Comparison of ENCODE assay signal across 8 cellular contexts in the genomic region with DNA sequence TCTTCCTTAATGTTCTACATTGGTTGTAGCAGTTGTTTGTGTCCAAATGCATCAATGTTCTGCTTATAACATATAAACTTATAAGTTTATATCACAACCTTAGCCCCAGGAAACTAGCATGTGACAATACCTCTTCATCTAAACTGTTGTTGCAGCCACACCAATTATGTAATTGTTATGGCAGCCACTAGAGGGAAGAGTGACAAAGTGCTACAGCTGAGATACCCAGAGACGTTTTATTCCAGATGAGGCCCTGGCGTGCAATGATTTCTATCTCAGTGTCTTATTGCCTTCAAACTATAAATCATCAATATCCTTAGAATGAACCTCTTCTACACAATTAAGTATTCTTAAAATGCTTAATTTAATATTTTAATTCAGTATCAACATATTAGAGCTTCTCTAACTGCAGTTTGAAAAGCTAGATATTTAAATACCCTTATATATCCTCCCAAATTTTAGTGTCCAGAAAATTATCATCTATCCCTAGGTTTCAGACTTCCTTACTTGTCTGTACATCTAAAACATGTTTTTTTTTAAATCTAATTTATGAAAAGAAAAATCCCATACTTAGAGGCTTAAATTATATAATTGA.
DNase-seq lines count a peak whose midpoint lies in the region; ATAC-seq and TF ChIP-seq lines count a peak whose summit lies in the region.

No MANE protein-coding gene starts in this region.

- TF ChIP-seq CTCF in HFF-Myc (IDR thresholded peaks at IDR 0.05; ENCODE audit: low read depth, low read length, missing control alignments) = peak; percentile 36
- peak; percentile 75 for TF ChIP-seq CTCF in astrocyte of the spinal cord (IDR thresholded peaks at IDR 0.05; ENCODE audit: low read depth, low read length)

- H3K4me3 ChIP-seq in HFF-Myc (replicated peaks; ENCODE audit: low read depth, low read length) = no peak overlapping the region
- no peak overlapping the region for H3K4me3 ChIP-seq in astrocyte of the spinal cord (ENCODE audit: low read depth, low read length)

- no peak for ATAC-seq in GM21515 (IDR thresholded peaks at IDR 0.05; ENCODE audit: unreplicated experiment)

- in situ Hi-C loops in astrocyte of the spinal cord (cut with HindIII; ENCODE audit: low sequenced_read_pairs) = no loop called here

- DNase-seq in NCI-H510A treated with DMSO at 0.1 percent for 48 hours (lab: John Stamatoyannopoulos, UW) (peak; percentile 23), NCI-H510A (lab: John Stamatoyannopoulos, UW) (no peak), HFF-Myc (ENCODE audit: extremely low read depth, low read depth) (no peak), NCI-H1417 (lab: John Stamatoyannopoulos, UW) (peak in 2 of 3 experiments; percentile 29 to 70), astrocyte of the spinal cord (ENCODE audit: low read depth, low spot score) (peak; percentile 43), lung microvascular endothelial cell (ENCODE audit: low read depth in 2 of 2) (peak; percentile 10 to 14)
- no peak for DNase-seq in stimulated activated CD4-positive, alpha-beta T cell treated with anti-CD3 and anti-CD28 coated beads, Interleukin-2, amount 100 ng/mL, for 48 hours

Comparison
In these comparisons a context has a peak if more than half of its experiments do, and no peak if none do; other contexts are left out.
1. DNase-seq: peak in NCI-H510A treated with DMSO at 0.1 percent for 48 hours (single experiment), NCI-H1417 (2 of 3), astrocyte of the spinal cord (single experiment) and lung microvascular endothelial cell (2 of 2); none in NCI-H510A (single experiment), HFF-Myc (single experiment) and stimulated activated CD4-positive, alpha-beta T cell treated with anti-CD3 and anti-CD28 coated beads, Interleukin-2, amount 100 ng/mL, for 48 hours (0 of 2).